Comparison of ENCODE assay signal across 13 cellular contexts in genomic region chr6:137637161-137637560, GRCh38.
A peak's percentile ranks its signal among the peaks of the same experiment; 100 is the strongest.
DNase-seq lines count a peak whose midpoint lies in the region; ATAC-seq and TF ChIP-seq lines count a peak whose summit lies in the region.
"Had no signal": no experiment of that assay in that cellular context is flagged by ENCODE, and none has a peak within 500 bp of the region (broad histone marks: within the 10 kb centered on the region; RNA-seq: fewer than 3 reads in every experiment).

No MANE protein-coding gene starts in this region.

- H3K4me1 Mint-ChIP-seq in WTC11: no peaks in the 10 kb centered on the region
- H3K4me1 Mint-ChIP-seq: endodermal cell had no signal

- H3K4me3 Mint-ChIP-seq in WTC11: no peak overlapping the region
- H3K4me3 Mint-ChIP-seq: activated CD4-positive, alpha-beta memory T cell treated with anti-CD3 and anti-CD28 coated beads, Interleukin-2, amount 10 ng/mL, durations not matched to agents 7 days and 5 days; B cell; endodermal cell had no signal

- TF ChIP-seq POLR2A in transverse colon (IDR thresholded peaks at IDR 0.05): no peak

- no peaks in the 10 kb centered on the region for H3K4me1 ChIP-seq in right atrium auricular region
- peaks cover 0 to 4% (median 2%) of the 10 kb centered on the region in 4 donors for H3K4me1 ChIP-seq in transverse colon

- no peaks in the 10 kb centered on the region for H3K27me3 ChIP-seq in right atrium auricular region
- H3K27me3 ChIP-seq in transverse colon: no peaks in the 10 kb centered on the region
- H3K27me3 ChIP-seq: ovary had no signal

- no peaks in the 10 kb centered on the region for H3K36me3 Mint-ChIP-seq in WTC11

- 50% methylated on average over 1 of the region's 1 CpG; no CpG with 5 or more reads in 1 of the 2 donors for WGBS in transverse colon (ENCODE audit: low coverage in 1 of 2), 2 donors

- intact Hi-C loops in Right ventricle myocardium inferior (cut with DNase I): no loop called here
- intact Hi-C loops in transverse colon (cut with DNase I; ENCODE audit: low total_unique reads): no loop called here

- no peak for TF ChIP-seq EP300 in transverse colon (IDR thresholded peaks at IDR 0.05; ENCODE audit: low read depth)

- in situ Hi-C loops in transverse colon (cut with MboI; ENCODE audit: low pct_ligation_motif_present in 1 of 4, low pct_unique_long_range_greater_than_20kb in 1 of 4, low sequenced_read_pairs in 3 of 4): loop anchor here (10.0 to 25.0 kb wide), 6 partner anchors 325 to 552 kb away; no protein-coding TSS in a partner anchor

- DNase-seq in Right ventricle myocardium inferior (ENCODE audit: missing footprints) (no peak), right atrium auricular region (ENCODE audit: low spot score) (no peak), RPMI7951 (ENCODE audit: low read depth) (peak; percentile 96), fibroblast of villous mesenchyme (ENCODE audit: low read depth) (peak; percentile 96), ureter (ENCODE audit: low spot score) (peak; percentile 45), transverse colon (no peak), WTC11 (ENCODE audit: low spot score) (no peak), occipital lobe (lab: John Stamatoyannopoulos, UW) (no peak)
- DNase-seq: activated CD4-positive, alpha-beta memory T cell treated with anti-CD3 and anti-CD28 coated beads, Interleukin-2, amount 10 ng/mL, durations not matched to agents 7 days and 5 days; endodermal cell; NCI-H2029 treated with DMSO at 0.1 percent for 48 hours had no signal

- no peaks in the 10 kb centered on the region for H3K36me3 ChIP-seq in right atrium auricular region
- no peaks in the 10 kb centered on the region for H3K36me3 ChIP-seq in transverse colon
- H3K36me3 ChIP-seq: ovary had no signal

- TF ChIP-seq CTCF in right atrium auricular region (IDR thresholded peaks at IDR 0.05) (no peak), fibroblast of villous mesenchyme (IDR thresholded peaks at IDR 0.05; ENCODE audit: insufficient read depth, low read depth, low read length) (no peak), transverse colon (IDR thresholded peaks at IDR 0.05) (no peak), WTC11 (IDR thresholded peaks at IDR 0.05) (no peak)

- no peak overlapping the region for H3K27ac ChIP-seq in right atrium auricular region
- H3K27ac ChIP-seq in transverse colon: no peak overlapping the region
- H3K27ac ChIP-seq: ovary had no signal

- no peak overlapping the region for H3K27ac Mint-ChIP-seq in WTC11
- H3K27ac Mint-ChIP-seq: activated CD4-positive, alpha-beta memory T cell treated with anti-CD3 and anti-CD28 coated beads, Interleukin-2, amount 10 ng/mL, durations not matched to agents 7 days and 5 days; B cell; endodermal cell had no signal

- H3K9me3 Mint-ChIP-seq in WTC11: no peaks in the 10 kb centered on the region
- H3K9me3 Mint-ChIP-seq: activated CD4-positive, alpha-beta memory T cell treated with anti-CD3 and anti-CD28 coated beads, Interleukin-2, amount 10 ng/mL, durations not matched to agents 7 days and 5 days; endodermal cell had no signal

- CTCF ChIA-PET in WTC11 (lab: Charles Lee): no interaction called here

- H3K27me3 Mint-ChIP-seq in WTC11 (ENCODE audit: low read depth): no peaks in the 10 kb centered on the region
- H3K27me3 Mint-ChIP-seq: activated CD4-positive, alpha-beta memory T cell treated with anti-CD3 and anti-CD28 coated beads, Interleukin-2, amount 10 ng/mL, durations not matched to agents 7 days and 5 days had no signal

- ATAC-seq in Right ventricle myocardium inferior (peak; percentile 45), WTC11 (no peak)

- H3K4me3 ChIP-seq in right atrium auricular region: no peak overlapping the region
- H3K4me3 ChIP-seq in fibroblast of villous mesenchyme (ENCODE audit: low read depth, low read length): no peak overlapping the region
- no peak overlapping the region for H3K4me3 ChIP-seq in transverse colon
- H3K4me3 ChIP-seq: ovary had no signal

- POLR2A ChIA-PET in WTC11 (lab: Charles Lee): no interaction called here

- H3K9me3 ChIP-seq in right atrium auricular region (no peaks in the 10 kb centered on the region), transverse colon (no peaks in the 10 kb centered on the region)
- H3K9me3 ChIP-seq: ovary had no signal

TF ChIP-seq in WTC11, 78 proteins besides CTCF, POLR2A, EP300 and RAD21 (continues in another document):
- no peak for TF ChIP-seq ATF1 (CRISPR knock-in tag; IDR thresholded peaks at IDR 0.05)
- TF ChIP-seq E2F4 (CRISPR knock-in tag; IDR thresholded peaks at IDR 0.05; ENCODE audit: borderline replicate concordance, low read depth): no peak
- TF ChIP-seq ZSCAN18 (CRISPR knock-in tag; IDR thresholded peaks at IDR 0.05): no peak
- no peak for TF ChIP-seq GRHL2 (CRISPR knock-in tag; IDR thresholded peaks at IDR 0.05; ENCODE audit: insufficient replicate concordance, severe bottlenecking)
- TF ChIP-seq ZNF317 (CRISPR knock-in tag; IDR thresholded peaks at IDR 0.05; ENCODE audit: borderline replicate concordance, low read depth): no peak
- no peak for TF ChIP-seq ERG (CRISPR knock-in tag; IDR thresholded peaks at IDR 0.05)
- no peak for TF ChIP-seq SP1 (CRISPR knock-in tag; conservative IDR thresholded peaks at IDR 0.05)
- TF ChIP-seq ARID4B (CRISPR knock-in tag; IDR thresholded peaks at IDR 0.05; ENCODE audit: borderline replicate concordance): no peak

Comparison
In these comparisons a context has a peak if more than half of its experiments do, and no peak if none do; other contexts are left out.
1. DNase-seq: peak in RPMI7951 (single experiment), fibroblast of villous mesenchyme (single experiment) and ureter (single experiment); none in Right ventricle myocardium inferior (single experiment), right atrium auricular region (single experiment), transverse colon (single experiment), WTC11 (single experiment) and occipital lobe (single experiment).